Comparison of ENCODE assay signal across 8 cellular contexts in the genomic region with DNA sequence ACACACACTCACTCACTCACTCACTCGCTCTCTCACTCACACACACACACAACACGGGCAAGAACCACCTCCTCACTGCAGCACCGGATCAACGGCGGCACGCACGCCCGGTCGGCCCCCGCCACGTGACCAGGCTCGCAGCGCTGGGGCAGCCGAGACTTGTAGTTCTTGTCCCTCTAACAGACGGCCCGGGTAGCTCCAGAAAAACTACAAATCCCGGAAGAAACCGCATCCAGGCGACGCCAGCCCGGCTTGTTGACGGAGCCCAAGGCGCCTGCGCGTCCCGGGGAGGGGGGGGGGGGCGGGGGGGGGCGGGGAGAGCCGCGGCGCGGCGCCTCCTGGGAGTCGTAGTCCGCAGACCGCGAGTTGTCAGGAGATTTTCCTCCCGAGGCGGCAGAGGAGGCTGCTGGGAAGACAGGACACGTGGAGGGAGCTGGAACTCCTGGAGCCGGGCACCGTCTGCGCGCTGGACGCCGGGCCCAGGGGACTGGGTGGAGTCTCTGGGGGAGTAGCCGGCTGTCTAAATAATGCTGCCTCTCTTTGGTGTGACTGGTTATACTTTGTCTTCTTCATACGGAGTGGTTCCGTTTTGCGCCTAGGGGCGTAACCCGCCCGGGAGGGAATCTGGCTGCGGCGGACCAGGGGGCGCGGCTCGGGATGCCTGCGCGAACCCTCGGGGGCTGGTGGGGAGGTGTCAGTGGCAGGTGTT. TPM values are rescaled to one million over a fixed set of nuclear protein-coding genes. Genes with fewer than 3 reads are reported as not detected.
DNase-seq lines count a peak whose midpoint lies in the region; ATAC-seq, FAIRE-seq and TF ChIP-seq lines count a peak whose summit lies in the region.

A gene with protein sequence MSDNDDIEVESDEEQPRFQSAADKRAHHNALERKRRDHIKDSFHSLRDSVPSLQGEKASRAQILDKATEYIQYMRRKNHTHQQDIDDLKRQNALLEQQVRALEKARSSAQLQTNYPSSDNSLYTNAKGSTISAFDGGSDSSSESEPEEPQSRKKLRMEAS (minus strand): TSS at position 77 of the 709 bp plus-strand sequence. CDS start 178 bp downstream, outside the sequence.

- no peaks in the 10 kb centered on the region for H3K9me3 ChIP-seq in small intestine (ENCODE audit: control insufficient read depth, low read depth)

- H3K36me3 ChIP-seq in ACC112 (ENCODE audit: insufficient read depth, low read length) (0 out of 2 replicates have a peak, but pooled peaks cover 4% of the 10 kb centered on the region), bronchial epithelial cell (ENCODE audit: control insufficient read depth, insufficient read depth, low read length) (no peaks in the 10 kb centered on the region), small intestine (ENCODE audit: control insufficient read depth in 2 of 2, insufficient read depth in 2 of 2, low read length in 2 of 2) (no peaks in the 10 kb centered on the region)

- 0 to 1% (median 0%) methylated on average over 47 to 61 of the region's 61 CpGs for WGBS in small intestine, 3 donors

- ATAC-seq in GM18870 (IDR thresholded peaks at IDR 0.05; ENCODE audit: unreplicated experiment) (peak; percentile 77), HG03135 (IDR thresholded peaks at IDR 0.05; ENCODE audit: unreplicated experiment) (peak; percentile 81)

- peaks cover 42% of the 10 kb centered on the region for H3K79me2 ChIP-seq in ACC112 (ENCODE audit: control insufficient read depth, insufficient read depth, low read length, unreplicated experiment)

- H3K4me3 ChIP-seq in ACC112 (ENCODE audit: low read depth, low read length) (peak within 1 kb of the TSS; percentile 96), WI38 (ENCODE audit: low read depth, low read length) (peak within 1 kb of the TSS; percentile 89), bronchial epithelial cell (ENCODE audit: low read depth, low read length) (peak within 1 kb of the TSS; percentile 93), small intestine (ENCODE audit: low read depth in 1 of 2, low read length in 2 of 2) (peak within 1 kb of the TSS; percentile 92 to 99)

- H3K4me1 ChIP-seq in ACC112 (ENCODE audit: control insufficient read depth, insufficient read depth, low read length, unreplicated experiment) (peaks cover 27% of the 10 kb centered on the region), small intestine (ENCODE audit: control insufficient read depth in 2 of 2, insufficient read depth in 1 of 2, low read depth in 1 of 2, low read length in 1 of 2) (peaks cover 6% of the 10 kb centered on the region in 2 donors)

- no peak for TF ChIP-seq CTCF in WI38 (IDR thresholded peaks at IDR 0.05; ENCODE audit: low read depth, low read length)
- TF ChIP-seq CTCF in bronchial epithelial cell (IDR thresholded peaks at IDR 0.05; ENCODE audit: insufficient read depth, low read length, severe bottlenecking) = no peak

- FAIRE-seq in bronchial epithelial cell (lab: Jason Lieb, UNC) (no peak), small intestine (lab: Jason Lieb, UNC) (no peak)

- peak; percentile 98 for DNase-seq in NCI-H2227 (lab: John Stamatoyannopoulos, UW; ENCODE audit: unreplicated experiment)
- DNase-seq in bronchial epithelial cell (ENCODE audit: low read depth) = peak; percentile 92
- peak; percentile 97 for DNase-seq in iPS-NIHi11 (ENCODE audit: low spot score)
- DNase-seq in small intestine = peak; percentile 99

- H3K27me3 ChIP-seq in ACC112 (ENCODE audit: insufficient read depth, low read length) (no peaks in the 10 kb centered on the region), bronchial epithelial cell (ENCODE audit: control insufficient read depth, insufficient read depth, low read length) (no peaks in the 10 kb centered on the region), small intestine (ENCODE audit: control insufficient read depth in 2 of 2, insufficient read depth in 2 of 2, low read length in 2 of 2) (no peaks in the 10 kb centered on the region)

- H3K27ac ChIP-seq in ACC112 (ENCODE audit: low read depth, low read length) (peak within 1 kb of the TSS; percentile 70), small intestine (ENCODE audit: low read depth in 1 of 2, low read length in 1 of 2) (peak within 1 kb of the TSS; percentile 86 to 98)

- H2AFZ ChIP-seq in ACC112 (ENCODE audit: low read length, unreplicated experiment) = peak within 1 kb of the TSS; percentile 90

RNA-seq across cellular contexts. Expression of the gene that starts here (rescaled TPM):
- 42.4 and 48.8 TPM in 2 replicates for total RNA-seq in bronchial epithelial cell
- polyA plus RNA-seq in small intestine = 10 to 100 TPM; 42.9 to 77.3 (median 64.6) TPM

Comparison
In these comparisons a context has a peak if more than half of its experiments do, and no peak if none do; other contexts are left out.
1. Peak in every context shown above with its lines: DNase-seq, ATAC-seq, H3K4me3 ChIP-seq and H3K27ac ChIP-seq.